ENCODE assay signal across 19 cellular contexts in the genomic region with DNA sequence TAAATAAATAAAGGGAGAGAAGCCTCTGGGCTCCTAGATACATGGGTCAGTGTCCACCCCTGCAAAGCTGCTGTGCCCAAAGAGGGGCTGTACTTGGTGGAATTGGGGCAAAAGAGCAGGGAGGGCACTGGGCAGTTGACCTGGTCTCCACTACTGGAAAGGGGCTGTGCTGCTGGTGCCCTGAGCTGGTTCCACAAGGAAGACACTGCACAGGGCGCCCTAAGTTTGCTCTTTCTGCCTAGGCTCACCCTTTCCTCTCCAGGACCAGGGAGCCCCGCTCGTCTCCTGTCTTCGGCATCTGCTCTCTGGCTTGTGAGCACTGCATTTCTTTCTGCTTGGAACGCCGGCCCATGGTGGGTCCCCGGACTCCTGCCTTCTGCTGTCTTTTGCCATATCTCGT.
DNase-seq lines count a peak whose midpoint lies in the region; ATAC-seq and TF ChIP-seq lines count a peak whose summit lies in the region.
"Had no signal": no experiment of that assay in that cellular context is flagged by ENCODE, and none has a peak within 500 bp of the region (broad histone marks: within the 10 kb centered on the region; RNA-seq: fewer than 3 reads in every experiment).

No MANE protein-coding gene starts in this region.

- H3K79me2 ChIP-seq in GM23248 (ENCODE audit: insufficient read depth): no peaks in the 10 kb centered on the region
- peaks cover 91% of the 10 kb centered on the region for H3K79me2 ChIP-seq in PC-3 (ENCODE audit: low read length)
- H3K79me2 ChIP-seq in osteoblast (ENCODE audit: insufficient read depth, low read length): peaks cover 6% of the 10 kb centered on the region

- H3K4me2 ChIP-seq in GM23248 (ENCODE audit: unreplicated experiment) (no peak overlapping the region), PC-3 (ENCODE audit: low read length) (no peak overlapping the region), osteoblast (ENCODE audit: insufficient read depth, low read length) (no peak overlapping the region)
- H3K4me2 ChIP-seq: GM23338 had no signal

- no peaks in the 10 kb centered on the region for H3K9me3 ChIP-seq in GM23248 (ENCODE audit: low read depth)
- H3K9me3 ChIP-seq in PC-3 (ENCODE audit: low read length): no peaks in the 10 kb centered on the region
- H3K9me3 ChIP-seq in osteoblast (ENCODE audit: low read depth, low read length): no peaks in the 10 kb centered on the region
- no peaks in the 10 kb centered on the region for H3K9me3 ChIP-seq in stomach

- H3K36me3 ChIP-seq in GM23248 (ENCODE audit: low read depth): no peaks in the 10 kb centered on the region
- peaks cover 48% of the 10 kb centered on the region for H3K36me3 ChIP-seq in PC-3 (ENCODE audit: low read depth, low read length)
- no peaks in the 10 kb centered on the region for H3K36me3 ChIP-seq in osteoblast (ENCODE audit: insufficient read depth, low read length)
- H3K36me3 ChIP-seq in stomach: peaks cover 0 to 6% (median 0%) of the 10 kb centered on the region in 4 donors

- intact Hi-C loops in PC-3 (cut with micrococcal nuclease) (no loop called here), stomach (cut with DNase I; ENCODE audit: low total_unique reads) (no loop called here)

- ATAC-seq in PC-3: no peak
- ATAC-seq: GM23338 had no signal

- H3K4me1 ChIP-seq in GM23248 (ENCODE audit: insufficient read depth) (peaks cover 22% of the 10 kb centered on the region), PC-3 (ENCODE audit: insufficient read depth, low read length) (peaks cover 10% of the 10 kb centered on the region), osteoblast (ENCODE audit: insufficient read depth, low read length) (peaks cover 19% of the 10 kb centered on the region), stomach (peaks cover 10 to 51% (median 13%) of the 10 kb centered on the region in 4 donors)

- POLR2A ChIA-PET in PC-3 (lab: Charles Lee; ENCODE audit: unreplicated experiment): no interaction called here

- no peak for TF ChIP-seq EP300 in stomach (IDR thresholded peaks at IDR 0.05)

- no peaks in the 10 kb centered on the region for H3K27me3 ChIP-seq in GM23248 (replicated peaks; ENCODE audit: insufficient read depth)
- H3K27me3 ChIP-seq in PC-3 (ENCODE audit: low read length): no peaks in the 10 kb centered on the region
- H3K27me3 ChIP-seq in osteoblast (ENCODE audit: insufficient read depth, low read length): no peaks in the 10 kb centered on the region
- no peaks in the 10 kb centered on the region for H3K27me3 ChIP-seq in stomach

- WGBS in GM23248 (ENCODE audit: low coverage in 1 of 2, low lambda C conversion rate in 2 of 2, missing lambda C conversion rate in 2 of 2), 2 experiments: 98 to 99% methylated on average over 8 of the region's 8 CpGs
- 93 to 99% (median 98%) methylated on average over 7 to 8 of the region's 8 CpGs for WGBS in stomach, 5 donors

- H3K27ac ChIP-seq in GM23248: peak overlapping the region; percentile 91; the same call in 1 of the 2 replicates
- H3K27ac ChIP-seq in PC-3 (ENCODE audit: low read length): peak overlapping the region; percentile 39
- H3K27ac ChIP-seq in VCaP: 0 out of 2 replicates have a peak overlapping the region, but pooled peaks have one; percentile 18
- H3K27ac ChIP-seq in osteoblast (ENCODE audit: low read depth, low read length): no peak overlapping the region
- H3K27ac ChIP-seq in stomach: no peak overlapping the region
- H3K27ac ChIP-seq: C4-2B had no signal

- H3K9ac ChIP-seq in GM23248 (no peak overlapping the region), PC-3 (ENCODE audit: low read length) (no peak overlapping the region)

- no peak for TF ChIP-seq CTCF in PC-3 (conservative IDR thresholded peaks at IDR 0.05; ENCODE audit: low read depth, low read length)
- no peak for TF ChIP-seq CTCF in VCaP (conservative IDR thresholded peaks at IDR 0.05)
- no peak for TF ChIP-seq CTCF in osteoblast (IDR thresholded peaks at IDR 0.05; ENCODE audit: extremely low read depth, low read depth, low read length)
- TF ChIP-seq CTCF in stomach (IDR thresholded peaks at IDR 0.05): no peak

- CTCF ChIA-PET in PC-3 (lab: Charles Lee): no interaction called here

- no TSS peak for BruUV-seq in PC-3 (replicated peaks; lab: Mats Ljungman, UMichigan)

- no peaks in the 10 kb centered on the region for H4K20me1 ChIP-seq in GM23248 (ENCODE audit: insufficient read depth)
- H4K20me1 ChIP-seq in PC-3 (ENCODE audit: low read length): peaks cover 70% of the 10 kb centered on the region
- H4K20me1 ChIP-seq in osteoblast (ENCODE audit: insufficient read depth, low read length): no peaks in the 10 kb centered on the region

- no peak for TF ChIP-seq POLR2A in stomach (IDR thresholded peaks at IDR 0.05)

- no peaks in the 10 kb centered on the region for H3K9me2 ChIP-seq in GM23248 (ENCODE audit: insufficient read depth)
- H3K9me2 ChIP-seq in PC-3 (replicated peaks; ENCODE audit: low read length): no peaks in the 10 kb centered on the region

- in situ Hi-C loops in GM23248 (cut with MboI): no loop called here

- H2AFZ ChIP-seq in GM23248 (no peak overlapping the region), PC-3 (ENCODE audit: low read length) (no peak overlapping the region), osteoblast (ENCODE audit: low read length) (no peak overlapping the region)
- H2AFZ ChIP-seq: GM23338 had no signal

- H3F3A ChIP-seq in GM23248 (ENCODE audit: insufficient read depth) (peaks cover 15% of the 10 kb centered on the region), PC-3 (ENCODE audit: low read length, unreplicated experiment) (no peaks in the 10 kb centered on the region)

- no peak overlapping the region for H3K4me3 ChIP-seq in GM23248
- no peak overlapping the region for H3K4me3 ChIP-seq in PC-3 (ENCODE audit: low read length)
- no peak overlapping the region for H3K4me3 ChIP-seq in osteoblast (ENCODE audit: insufficient read depth, low read length)
- no peak overlapping the region for H3K4me3 ChIP-seq in stomach
- H3K4me3 ChIP-seq: GM23338 had no signal

- no peak for DNase-seq in GM23248
- DNase-seq in PC-3: no peak
- peak; percentile 82 for DNase-seq in osteoblast (ENCODE audit: insufficient read length, low spot score, missing footprints)
- DNase-seq in DMS153 (lab: John Stamatoyannopoulos, UW): no peak
- no peak for DNase-seq in activated CD4-positive, alpha-beta T cell treated with anti-CD3 and anti-CD28 coated beads, Interleukin-2, amount 50 U/mL, for 1 hour
- no peak for DNase-seq in NCI-H1048 (lab: John Stamatoyannopoulos, UW)
- DNase-seq in stomach: no peak
- DNase-seq: AML-193; Calu3; CD4-positive, alpha-beta memory T cell; DMS53; DND-41; EL; HCEC 1CT; HFFc6; KG1 had no signal

Comparison
In these comparisons a context has a peak if more than half of its experiments do, and no peak if none do; other contexts are left out.
1. H3K27ac ChIP-seq: peak in GM23248 (single experiment), PC-3 (single experiment) and VCaP (single experiment); none in osteoblast (single experiment) and stomach (0 of 5).